1 cellular context compared by ENCODE assay signal in genomic region chr7:30284298-30285066, GRCh38.
TF ChIP-seq lines count a peak whose summit lies in the region.

ZNRF2 (plus strand) TSS chr7:30284597; CDS start chr7:30285358, 761 bp downstream.

TF ChIP-seq in K562, 482 proteins besides CTCF, POLR2A, EP300 and RAD21 (continued from another document and continues in another):
- TF ChIP-seq HNRNPL (IDR thresholded peaks at IDR 0.05; ENCODE audit: low read depth, low read length) (no peak; the same call in 1 of the 2 replicates), SNAPC5 (CRISPR knock-in tag; IDR thresholded peaks at IDR 0.05) (no peak), FOXA3 (CRISPR knock-in tag; conservative IDR thresholded peaks at IDR 0.05 in 1 of 2, IDR thresholded peaks at IDR 0.05 in 1 of 2) (no peak; a peak in 1 of 4 replicates), GTF3C2 (IDR thresholded peaks at IDR 0.05; ENCODE audit: borderline replicate concordance, extremely low read depth, insufficient read length) (no peak), HCFC1 (IDR thresholded peaks at IDR 0.05; ENCODE audit: low read depth, low read length) (no peak), BHLHE40 (IDR thresholded peaks at IDR 0.05; ENCODE audit: low read length) (peak; percentile 99), ELK3 (CRISPR knock-in tag; IDR thresholded peaks at IDR 0.05) (no peak), ILF3 (IDR thresholded peaks at IDR 0.05; ENCODE audit: borderline replicate concordance) (no peak), TRIM25 (IDR thresholded peaks at IDR 0.05; ENCODE audit: borderline replicate concordance) (no peak), TCF15 (CRISPR knock-in tag; IDR thresholded peaks at IDR 0.05) (no peak), MIER1 (IDR thresholded peaks at IDR 0.05; ENCODE audit: low read depth) (no peak), EWSR1 (IDR thresholded peaks at IDR 0.05; ENCODE audit: borderline replicate concordance, low read depth, partially characterized antibody) (no peak), GMEB1 (CRISPR knock-in tag; IDR thresholded peaks at IDR 0.05) (peak; percentile 47; the same call in 1 of the 2 replicates), THAP12 (CRISPR knock-in tag; IDR thresholded peaks at IDR 0.05) (no peak), FOXM1 (IDR thresholded peaks at IDR 0.05; ENCODE audit: low read depth) (no peak), FOXM1 (CRISPR knock-in tag; IDR thresholded peaks at IDR 0.05; ENCODE audit: low read depth) (peak; percentile 70; the same call in 1 of the 2 replicates), MXI1 (IDR thresholded peaks at IDR 0.05; ENCODE audit: low read depth, low read length) (no peak; the same call in 1 of the 2 replicates), SIN3B (IDR thresholded peaks at IDR 0.05; ENCODE audit: low read depth) (no peak), ZNF584 (CRISPR knock-in tag; IDR thresholded peaks at IDR 0.05; ENCODE audit: low read depth) (no peak), HEY1 (CRISPR knock-in tag; IDR thresholded peaks at IDR 0.05; ENCODE audit: borderline replicate concordance) (no peak), CCNT2 (IDR thresholded peaks at IDR 0.05; ENCODE audit: borderline replicate concordance, extremely low read depth, insufficient read length, low read depth, low read length) (peak; percentile 81), ZNF551 (CRISPR knock-in tag; IDR thresholded peaks at IDR 0.05) (no peak), ZNF217 (CRISPR knock-in tag; IDR thresholded peaks at IDR 0.05) (no peak), HNRNPH1 (optimal IDR thresholded peaks at IDR 0.05; ENCODE audit: low read depth, low read length) (no peak), C11orf30 (IDR thresholded peaks at IDR 0.05; ENCODE audit: low read depth) (no peak), RHOXF2B (CRISPR knock-in tag; conservative IDR thresholded peaks at IDR 0.05) (no peak), GTF2A2 (tag; IDR thresholded peaks at IDR 0.05) (no peak), PHB2 (IDR thresholded peaks at IDR 0.05; ENCODE audit: low read depth) (no peak), ELK1 (CRISPR knock-in tag; IDR thresholded peaks at IDR 0.05) (no peak), ZNF449 (CRISPR knock-in tag; IDR thresholded peaks at IDR 0.05) (no peak), ATF4 (CRISPR knock-in tag; IDR thresholded peaks at IDR 0.05) (no peak), ZNF518B (CRISPR knock-in tag; IDR thresholded peaks at IDR 0.05) (no peak), MEF2A (IDR thresholded peaks at IDR 0.05; ENCODE audit: control insufficient read depth, low read depth, low read length) (no peak), ZBTB49 (CRISPR knock-in tag; IDR thresholded peaks at IDR 0.05; ENCODE audit: borderline replicate concordance) (no peak), KLF1 (tag; IDR thresholded peaks at IDR 0.05) (no peak), ZBTB1 (CRISPR knock-in tag; IDR thresholded peaks at IDR 0.05; ENCODE audit: borderline replicate concordance, low read depth) (peak; percentile 73; the same call in 1 of the 2 replicates), ZSCAN29 (IDR thresholded peaks at IDR 0.05) (no peak), ETV1 (tag; conservative IDR thresholded peaks at IDR 0.05; ENCODE audit: low read depth) (no peak)
